Comparison of ENCODE assay signal across 22 cellular contexts in the genomic region with DNA sequence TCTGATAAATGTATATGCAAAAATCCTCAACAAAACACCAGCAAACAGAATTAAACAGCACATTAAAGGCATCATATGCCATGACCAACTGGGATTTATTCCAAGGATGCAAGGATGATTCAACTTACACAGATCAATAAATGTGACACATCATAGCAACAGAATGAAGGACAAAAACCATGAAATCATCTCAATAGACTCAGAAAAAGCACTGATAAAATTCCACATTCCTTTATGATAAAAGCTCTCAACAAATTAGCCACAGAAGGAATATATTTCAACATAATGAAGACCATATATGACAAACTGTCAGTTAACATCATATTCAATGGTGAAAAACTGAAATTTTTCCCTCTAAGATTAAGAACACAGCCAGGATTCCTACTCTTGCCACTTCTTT.
"Had no signal": no experiment of that assay in that cellular context is flagged by ENCODE, and none has a peak within 500 bp of the region (broad histone marks: within the 10 kb centered on the region; RNA-seq: fewer than 3 reads in every experiment).

No MANE protein-coding gene starts in this region.

- ATAC-seq: left lung; naive thymus-derived CD8-positive, alpha-beta T cell; psoas muscle had no signal

- DNase-seq: activated B cell treated with CpG ODN at 0.5 μM for 24 hours; activated CD4-positive, alpha-beta T cell treated with anti-CD3 and anti-CD28 coated beads for 4 hours; activated CD4-positive, alpha-beta T cell treated with anti-CD3 and anti-CD28 coated beads, Interleukin-2, amount 50 U/mL, for 48 hours; activated effector memory CD4-positive, alpha-beta T cell treated with Interleukin-2 at 50 U/mL for 16 hours; activated naive CD4-positive, alpha-beta T cell treated with anti-CD3 and anti-CD28 coated beads for 36 hours; activated naive CD8-positive, alpha-beta T cell treated with anti-CD3 and anti-CD28 coated beads, Interleukin-2, amount 10 ng/mL, durations not matched to agents 7 days and 5 days; activated T-cell treated with anti-CD3 and anti-CD28 coated beads, Interleukin-2, amount 50 U/mL, for 48 hours; brain microvascular endothelial cell; caudate nucleus; effector CD4-positive, alpha-beta T cell; erythroblast; hippocampal formation; kidney glomerular epithelial cell; left lung; naive thymus-derived CD8-positive, alpha-beta T cell; ovary; psoas muscle; stimulated activated CD4-positive, alpha-beta T cell treated with anti-CD3 and anti-CD28 coated beads, Interleukin-4, amount 100 ng/mL, for 24 hours; stimulated activated naive CD4-positive, alpha-beta T cell treated with Interleukin-2 at 50 U/mL for 16 hours; T-helper 9 cell; upper lobe of left lung had no signal

- H3K27ac ChIP-seq: brain microvascular endothelial cell, left lung, ovary, psoas muscle, right atrium auricular region, upper lobe of left lung had no signal
